ENCODE assay signal across 15 cellular contexts in genomic region chr1:121517586-121518230, GRCh38.
DNase-seq lines count a peak whose midpoint lies in the region; ATAC-seq and TF ChIP-seq lines count a peak whose summit lies in the region.
"Had no signal": no experiment of that assay in that cellular context is flagged by ENCODE, and none has a peak within 500 bp of the region (broad histone marks: within the 10 kb centered on the region; RNA-seq: fewer than 3 reads in every experiment).

No MANE protein-coding gene starts in this region.

- H3K4me1 ChIP-seq in prostate gland (replicated peaks), result no peaks in the 10 kb centered on the region
- H3K4me1 ChIP-seq: parathyroid adenoma had no signal

- peak overlapping the region; percentile 98 for H3K4me3 Mint-ChIP-seq in activated CD4-positive, alpha-beta T cell treated with anti-CD3 and anti-CD28 coated beads, Interleukin-2, amount 10 ng/mL, durations not matched to agents 24 days and 14 days
- peak overlapping the region; percentile 90 for H3K4me3 Mint-ChIP-seq in activated naive CD8-positive, alpha-beta T cell
- peak overlapping the region; percentile 91 for H3K4me3 Mint-ChIP-seq in neural crest cell

- no peak for DNase-seq in activated CD4-positive, alpha-beta T cell treated with anti-CD3 and anti-CD28 coated beads, Interleukin-2, amount 10 ng/mL, durations not matched to agents 24 days and 14 days
- DNase-seq in activated CD4-positive, alpha-beta T cell treated with anti-CD3 and anti-CD28 coated beads for 4 hours, result no peak
- peak; percentile 29 for DNase-seq in NB4 (ENCODE audit: low read depth)
- no peak for DNase-seq in neural crest cell (ENCODE audit: low read depth, low spot score)
- DNase-seq in prostate gland (ENCODE audit: low spot score), result no peak
- DNase-seq in central memory CD4-positive, alpha-beta T cell, result no peak
- DNase-seq: ACHN; body of pancreas; effector CD4-positive, alpha-beta T cell; NCI-H1436 treated with DMSO at 0.1 percent for 48 hours; RPMI8226; tibial artery had no signal

- intact Hi-C loops in activated CD4-positive, alpha-beta T cell treated with anti-CD3 and anti-CD28 coated beads, Interleukin-2, amount 10 ng/mL, durations not matched to agents 24 days and 14 days (cut with micrococcal nuclease), result loop anchor here (2.0 to 10.0 kb wide), 2 partner anchors 59 to 123 kb away; no protein-coding TSS in a partner anchor
- intact Hi-C loops in prostate gland (cut with DNase I), result no loop called here

- H3K36me3 ChIP-seq in prostate gland, result no peaks in the 10 kb centered on the region
- H3K36me3 ChIP-seq: tibial artery had no signal

- 73% methylated on average over 9 of the region's 9 CpGs for WGBS in prostate gland

- no peak for ATAC-seq in GM18909 (IDR thresholded peaks at IDR 0.05; ENCODE audit: poor library complexity, unreplicated experiment)
- ATAC-seq: body of pancreas had no signal

- TF ChIP-seq CTCF in NB4 (IDR thresholded peaks at IDR 0.05; ENCODE audit: low read depth, low read length) (no peak), neural crest cell (conservative IDR thresholded peaks at IDR 0.05) (no peak), prostate gland (IDR thresholded peaks at IDR 0.05) (no peak)

- peaks cover 54% of the 10 kb centered on the region for H3K4me1 Mint-ChIP-seq in activated CD4-positive, alpha-beta T cell treated with anti-CD3 and anti-CD28 coated beads, Interleukin-2, amount 10 ng/mL, durations not matched to agents 24 days and 14 days
- H3K4me1 Mint-ChIP-seq in activated naive CD8-positive, alpha-beta T cell (ENCODE audit: low read depth), result peaks cover 56% of the 10 kb centered on the region
- peaks cover 29% of the 10 kb centered on the region for H3K4me1 Mint-ChIP-seq in neural crest cell

- no peak for TF ChIP-seq POLR2A in NB4 (IDR thresholded peaks at IDR 0.05; ENCODE audit: extremely low read depth, insufficient read length)
- TF ChIP-seq POLR2A in prostate gland (IDR thresholded peaks at IDR 0.05), result no peak

- H3K36me3 Mint-ChIP-seq in activated CD4-positive, alpha-beta T cell treated with anti-CD3 and anti-CD28 coated beads, Interleukin-2, amount 10 ng/mL, durations not matched to agents 24 days and 14 days (ENCODE audit: low read depth), result peaks cover 9% of the 10 kb centered on the region
- H3K36me3 Mint-ChIP-seq in activated naive CD8-positive, alpha-beta T cell, result no peaks in the 10 kb centered on the region
- H3K36me3 Mint-ChIP-seq in neural crest cell (ENCODE audit: low read depth), result no peaks in the 10 kb centered on the region

- peaks cover 2% of the 10 kb centered on the region for H3K27me3 ChIP-seq in prostate gland (replicated peaks; ENCODE audit: insufficient read depth)
- H3K27me3 ChIP-seq: body of pancreas had no signal

- peaks cover 5% of the 10 kb centered on the region for H3K9me3 Mint-ChIP-seq in activated CD4-positive, alpha-beta T cell treated with anti-CD3 and anti-CD28 coated beads, Interleukin-2, amount 10 ng/mL, durations not matched to agents 24 days and 14 days
- H3K9me3 Mint-ChIP-seq in activated naive CD8-positive, alpha-beta T cell (ENCODE audit: low read depth), result no peaks in the 10 kb centered on the region
- peaks cover 3% of the 10 kb centered on the region for H3K9me3 Mint-ChIP-seq in neural crest cell

- H3K9me3 ChIP-seq in prostate gland, result no peaks in the 10 kb centered on the region
- H3K9me3 ChIP-seq: body of pancreas had no signal

- peak overlapping the region; percentile 95 for H3K27ac Mint-ChIP-seq in activated CD4-positive, alpha-beta T cell treated with anti-CD3 and anti-CD28 coated beads, Interleukin-2, amount 10 ng/mL, durations not matched to agents 24 days and 14 days
- peak overlapping the region; percentile 8 for H3K27ac Mint-ChIP-seq in activated naive CD8-positive, alpha-beta T cell
- no peak overlapping the region for H3K27ac Mint-ChIP-seq in neural crest cell (ENCODE audit: unreplicated experiment)

- no peaks in the 10 kb centered on the region for H3K27me3 Mint-ChIP-seq in activated CD4-positive, alpha-beta T cell treated with anti-CD3 and anti-CD28 coated beads, Interleukin-2, amount 10 ng/mL, durations not matched to agents 24 days and 14 days
- no peaks in the 10 kb centered on the region for H3K27me3 Mint-ChIP-seq in activated naive CD8-positive, alpha-beta T cell
- H3K27me3 Mint-ChIP-seq in neural crest cell (ENCODE audit: low read depth), result no peaks in the 10 kb centered on the region

- no peak overlapping the region for H3K27ac ChIP-seq in prostate gland
- H3K27ac ChIP-seq: body of pancreas, parathyroid adenoma, tibial artery had no signal

- H3K4me3 ChIP-seq in NB4 (ENCODE audit: low read depth, low read length) (no peak overlapping the region), prostate gland (no peak overlapping the region)
- H3K4me3 ChIP-seq: body of pancreas, tibial artery had no signal
